ENCODE assay signal across 8 cellular contexts in genomic region chr1:84619383-84620093, GRCh38. TPM values are rescaled to one million over a fixed set of nuclear protein-coding genes. Genes with fewer than 3 reads are reported as not detected.
DNase-seq lines count a peak whose midpoint lies in the region; ATAC-seq and FAIRE-seq lines count a peak whose summit lies in the region.

No MANE protein-coding gene starts in this region.

- DNase-seq in H4 (ENCODE audit: low spot score), result peak; percentile 43
- peak; percentile 53 to 78 for DNase-seq in NOMO-1 (lab: John Stamatoyannopoulos, UW; ENCODE audit: unreplicated experiment in 2 of 2)
- DNase-seq in activated naive CD4-positive, alpha-beta T cell treated with Interleukin-2 at 50 U/mL for 16 hours, result peak; percentile 72
- peak; percentile 40 to 48 for DNase-seq in stimulated activated CD4-positive, alpha-beta T cell treated with anti-CD3 and anti-CD28 coated beads, Interleukin-2, amount 100 ng/mL, for 48 hours

- FAIRE-seq in islet of Langerhans (lab: Jason Lieb, UNC), result peak; percentile 98

- no peak for ATAC-seq in GM18511 (IDR thresholded peaks at IDR 0.05; ENCODE audit: unreplicated experiment)
- no peak for ATAC-seq in GM19467 (IDR thresholded peaks at IDR 0.05; ENCODE audit: unreplicated experiment)
- ATAC-seq in GM21717 (IDR thresholded peaks at IDR 0.05; ENCODE audit: unreplicated experiment), result no peak

RNA-seq across cellular contexts. Expression of gene CTBS, which starts 45.3 kb away (rescaled TPM):
- total RNA-seq in H4 (2014; rRNA removed; shearing (Covaris generic)), result 11.3 and 15.2 TPM in 2 replicates
